1 cellular context compared by ENCODE assay signal in the genomic region with DNA sequence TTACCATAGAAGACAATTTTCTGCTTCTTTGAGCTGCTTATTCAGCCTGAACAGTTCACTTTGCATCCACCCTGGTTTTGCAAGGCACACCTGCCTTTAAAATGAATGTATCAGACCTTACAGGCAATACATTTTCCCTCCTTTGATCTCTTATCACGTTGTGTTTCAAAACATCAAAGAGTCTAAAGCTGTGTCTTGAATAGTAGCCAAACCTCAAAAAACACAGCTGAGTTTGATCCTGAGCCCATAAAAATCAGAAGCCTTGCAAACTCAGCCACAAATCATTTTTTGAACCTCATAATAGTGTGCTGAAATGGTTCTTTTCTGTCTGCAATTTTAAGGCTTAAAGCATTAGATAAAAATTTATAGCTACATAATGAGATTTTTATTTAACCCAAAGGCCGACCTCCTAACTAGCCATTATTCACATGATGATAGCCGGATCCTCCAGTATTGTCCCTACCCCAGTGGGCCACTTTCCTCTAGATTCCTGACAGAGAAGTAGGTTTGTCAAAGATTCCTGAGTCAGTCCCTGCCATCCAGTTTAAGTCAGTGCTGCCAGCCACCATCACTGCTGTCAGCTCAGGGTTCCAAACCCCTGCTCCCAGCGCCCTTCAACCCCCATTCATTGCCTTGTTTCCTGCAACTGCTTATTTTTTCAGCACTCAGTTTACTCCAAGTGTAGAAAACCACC.
TF ChIP-seq lines count a peak whose summit lies in the region.

No MANE protein-coding gene starts in this region.

TF ChIP-seq in GM23338, 12 proteins besides CTCF, POLR2A, EP300 and RAD21 (continued from another document):
- no peak for TF ChIP-seq ZNF462 (CRISPR knock-in tag; IDR thresholded peaks at IDR 0.05)
- no peak for TF ChIP-seq STAT1 (IDR thresholded peaks at IDR 0.05; ENCODE audit: unreplicated experiment)
- TF ChIP-seq JUNB (IDR thresholded peaks at IDR 0.05; ENCODE audit: unreplicated experiment), result no peak
- no peak for TF ChIP-seq NANOG (IDR thresholded peaks at IDR 0.05; ENCODE audit: borderline replicate concordance)
- no peak for TF ChIP-seq POLR2AphosphoS5 (IDR thresholded peaks at IDR 0.05; ENCODE audit: low read depth)
- no peak for TF ChIP-seq ETS1 (IDR thresholded peaks at IDR 0.05)
- TF ChIP-seq EZH2 (IDR thresholded peaks at IDR 0.05; ENCODE audit: low read depth, unreplicated experiment), result no peak
- no peak for TF ChIP-seq ZNF114 (CRISPR knock-in tag; IDR thresholded peaks at IDR 0.05)
- TF ChIP-seq REST (IDR thresholded peaks at IDR 0.05; ENCODE audit: unreplicated experiment), result no peak
- no peak for TF ChIP-seq ZNF331 (CRISPR knock-in tag; IDR thresholded peaks at IDR 0.05; ENCODE audit: low read depth)
